8 cellular contexts compared by ENCODE assay signal in the genomic region with DNA sequence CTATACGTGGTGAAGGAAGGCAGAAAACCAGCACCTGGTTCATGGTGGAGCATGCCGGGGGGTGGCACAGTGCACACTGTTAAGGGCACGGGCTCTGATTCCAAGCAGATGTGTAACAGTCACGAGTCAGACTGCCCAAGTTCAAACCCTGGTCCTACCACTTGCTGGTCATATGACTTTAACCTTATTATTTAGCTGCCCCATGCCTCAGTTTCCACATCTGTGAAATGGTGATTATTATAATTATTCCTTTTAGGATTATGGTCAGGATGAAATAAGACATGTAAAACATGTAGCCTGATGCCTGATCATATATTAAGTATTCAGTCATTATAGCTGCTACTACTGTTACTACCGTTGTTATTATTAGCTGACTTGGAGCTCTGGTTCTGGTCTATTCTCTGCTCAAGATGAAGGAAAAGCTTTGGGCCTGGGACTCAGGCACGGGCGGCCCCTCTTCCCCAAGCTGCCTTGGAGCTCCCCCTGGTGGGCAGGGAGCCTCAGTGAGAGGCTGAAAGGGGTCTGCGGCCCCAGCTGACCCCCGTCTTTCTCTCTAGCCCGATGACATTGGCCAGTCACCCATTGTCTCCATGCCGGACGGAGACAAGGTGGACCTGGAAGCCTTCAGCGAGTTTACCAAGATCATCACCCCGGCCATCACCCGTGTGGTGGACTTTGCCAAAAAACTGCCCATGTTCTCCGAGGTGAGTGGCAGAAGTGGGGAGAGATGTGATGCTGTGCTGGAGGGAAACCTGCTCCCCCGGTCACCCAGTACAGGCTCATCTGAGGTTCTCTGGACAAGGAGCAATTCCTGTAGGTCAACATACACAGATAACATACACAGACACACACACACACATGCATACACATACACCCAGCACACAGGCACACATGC. TPM values are rescaled to one million over a fixed set of nuclear protein-coding genes. Genes with fewer than 3 reads are reported as not detected.
DNase-seq lines count a peak whose midpoint lies in the region; ATAC-seq and TF ChIP-seq lines count a peak whose summit lies in the region.

No MANE protein-coding gene starts in this region.

- 50 to 59% (median 56%) methylated on average over 17 of the region's 17 CpGs for WGBS in stomach, 5 donors

- intact Hi-C loops in stomach (cut with DNase I; ENCODE audit: low total_unique reads): loop anchor here (10.0 kb wide), 1 partner anchor 62 kb away; no protein-coding TSS in a partner anchor

- H3K4me1 ChIP-seq in stomach: peaks cover 11 to 49% (median 27%) of the 10 kb centered on the region in 4 donors

- H3K27me3 ChIP-seq in kidney epithelial cell (ENCODE audit: control insufficient read depth, insufficient read depth, low read length) (no peaks in the 10 kb centered on the region), stomach (no peaks in the 10 kb centered on the region)

- no peak for TF ChIP-seq POLR2A in stomach (IDR thresholded peaks at IDR 0.05)

- H3K36me3 ChIP-seq in kidney epithelial cell (ENCODE audit: control insufficient read depth, insufficient read depth, low read length) (no peaks in the 10 kb centered on the region), stomach (peaks cover 63 to 98% (median 88%) of the 10 kb centered on the region in 4 donors)

- ATAC-seq in GM21723 (IDR thresholded peaks at IDR 0.05; ENCODE audit: unreplicated experiment): no peak

- no peak overlapping the region for H3K4me3 ChIP-seq in kidney epithelial cell (ENCODE audit: low read depth, low read length)
- H3K4me3 ChIP-seq in stomach: no peak overlapping the region

- TF ChIP-seq CTCF in GM13977 (IDR thresholded peaks at IDR 0.05; ENCODE audit: extremely low read depth, insufficient read depth, missing control alignments) (peak; percentile 89), kidney epithelial cell (IDR thresholded peaks at IDR 0.05; ENCODE audit: insufficient read depth, low read length, poor library complexity, severe bottlenecking) (peak; percentile 96), stomach (IDR thresholded peaks at IDR 0.05) (peak in 5 of 7 experiments; percentile 70 to 89 (median 81))

- no peaks in the 10 kb centered on the region for H3K9me3 ChIP-seq in stomach

- peak; percentile 57 for DNase-seq in AG08395 (ENCODE audit: low spot score)
- DNase-seq in GM13977 (ENCODE audit: low spot score): peak; percentile 84
- peak; percentile 51 for DNase-seq in RPMI8226
- DNase-seq in astrocyte of the hippocampus (ENCODE audit: low read depth, low spot score): peak; percentile 67
- DNase-seq in kidney epithelial cell (ENCODE audit: low read depth): no peak
- peak; percentile 73 for DNase-seq in stomach
- DNase-seq in KG1 (lab: John Stamatoyannopoulos, UW): no peak

- H3K27ac ChIP-seq in stomach: peak overlapping the region in 3 of 5 donors; percentile 23 to 56 (median 51)

- in situ Hi-C loops in GM13977 (cut with MboI; ENCODE audit: low pct_unique_long_range_greater_than_20kb, low sequenced_read_pairs, unreplicated experiment): no loop called here

- TF ChIP-seq EP300 in stomach (IDR thresholded peaks at IDR 0.05): no peak

RNA-seq across cellular contexts. Expression of gene NR1D1, which starts 14.0 kb away (rescaled TPM):
- total RNA-seq in kidney epithelial cell: 3.6 and 3.7 TPM in 2 replicates
- 10 to 100 TPM in 2 of 5 donors, 1 to 10 TPM in 3; 2.8 to 14.9 (median 9.0) TPM for total RNA-seq in stomach
- polyA plus RNA-seq in stomach: 10 to 100 TPM in 1 of 3 donors, 1 to 10 TPM in 2; 5.5 to 20.5 (median 9.6) TPM

RNA-seq across cellular contexts. Expression of gene THRA, which starts 23.6 kb away (rescaled TPM):
- total RNA-seq in kidney epithelial cell (5.3 and 7.1 TPM in 2 replicates), stomach (10 to 100 TPM; 21.1 to 52.2 (median 38.4) TPM)
- 10 to 100 TPM; 21.4 to 37.0 (median 26.4) TPM for polyA plus RNA-seq in stomach

RNA-seq across cellular contexts. Expression of gene MED24, which starts 32.2 kb away (rescaled TPM):
- total RNA-seq in kidney epithelial cell (82.8 and 83.6 TPM in 2 replicates), stomach (100 to 1,000 TPM in 2 of 5 donors, 10 to 100 TPM in 3; 55.4 to 336 (median 91.6) TPM)
- 10 to 100 TPM; 24.1 to 49.5 (median 32.7) TPM for polyA plus RNA-seq in stomach

RNA-seq across cellular contexts. Expression of gene MSL1, which starts 35.4 kb away (rescaled TPM):
- total RNA-seq in kidney epithelial cell (40.6 and 47.4 TPM in 2 replicates), stomach (100 to 1,000 TPM in 2 of 5 donors, 10 to 100 TPM in 3; 47.1 to 322 (median 90.1) TPM)
- 10 to 100 TPM; 29.3 to 63.8 (median 32.7) TPM for polyA plus RNA-seq in stomach

RNA-seq across cellular contexts. Expression of gene CASC3, which starts 53.9 kb away (rescaled TPM):
- 38.6 and 42.9 TPM in 2 replicates for total RNA-seq in kidney epithelial cell
- 100 to 1,000 TPM in 2 of 5 donors, 10 to 100 TPM in 3; 41.9 to 198 (median 85.5) TPM for total RNA-seq in stomach
- polyA plus RNA-seq in stomach: 10 to 100 TPM; 27.6 to 42.2 (median 37.0) TPM

Comparison
In these comparisons a context has a peak if more than half of its experiments do, and no peak if none do; other contexts are left out.
1. DNase-seq: peak in AG08395 (single experiment), GM13977 (single experiment), RPMI8226 (single experiment), astrocyte of the hippocampus (single experiment) and stomach (single experiment); none in kidney epithelial cell (single experiment) and KG1 (single experiment).
2. Peak in every context shown above with its lines, with median percentiles within 50 percentile points of each other: CTCF ChIP-seq.